Comparison of ENCODE assay signal across 1 cellular context in the genomic region with DNA sequence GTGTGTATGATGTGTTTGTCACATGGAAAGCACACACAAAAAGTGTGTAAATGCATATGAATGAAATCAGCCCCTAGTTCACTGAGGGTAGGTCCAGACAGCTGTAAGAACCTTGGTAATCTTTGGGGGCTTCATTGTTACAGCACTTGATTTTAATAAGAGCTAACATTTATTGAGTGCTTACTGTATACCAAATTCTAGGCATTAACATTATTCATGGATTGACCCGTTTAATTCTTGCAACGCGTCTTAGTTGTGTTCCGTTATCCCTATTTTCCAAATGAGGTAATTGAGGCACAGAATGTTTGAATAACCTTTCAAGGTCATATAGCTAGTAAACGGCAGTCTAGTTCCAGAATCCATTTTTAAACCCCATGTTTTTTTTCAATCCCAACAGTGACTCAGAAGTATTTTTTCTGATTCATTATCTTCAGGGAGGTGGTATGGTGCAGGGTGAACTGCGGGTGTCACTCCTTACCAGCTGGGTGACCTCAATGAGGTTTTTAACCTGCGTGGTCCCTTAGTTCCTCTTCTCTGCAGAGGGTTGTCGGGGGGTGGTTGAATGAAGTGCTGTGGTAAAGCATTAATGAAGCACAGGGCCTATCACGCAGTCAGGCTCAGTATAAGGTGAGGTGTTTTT.
TF ChIP-seq lines count a peak whose summit lies in the region.

No MANE protein-coding gene starts in this region.

TF ChIP-seq in K562, 482 proteins besides CTCF, POLR2A, EP300 and RAD21 (continued from another document):
- TF ChIP-seq, protein P1, sequence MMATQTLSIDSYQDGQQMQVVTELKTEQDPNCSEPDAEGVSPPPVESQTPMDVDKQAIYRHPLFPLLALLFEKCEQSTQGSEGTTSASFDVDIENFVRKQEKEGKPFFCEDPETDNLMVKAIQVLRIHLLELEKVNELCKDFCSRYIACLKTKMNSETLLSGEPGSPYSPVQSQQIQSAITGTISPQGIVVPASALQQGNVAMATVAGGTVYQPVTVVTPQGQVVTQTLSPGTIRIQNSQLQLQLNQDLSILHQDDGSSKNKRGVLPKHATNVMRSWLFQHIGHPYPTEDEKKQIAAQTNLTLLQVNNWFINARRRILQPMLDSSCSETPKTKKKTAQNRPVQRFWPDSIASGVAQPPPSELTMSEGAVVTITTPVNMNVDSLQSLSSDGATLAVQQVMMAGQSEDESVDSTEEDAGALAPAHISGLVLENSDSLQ (IDR thresholded peaks at IDR 0.05) = 0 out of 2 replicates have a peak, but pooled peaks have one; percentile 22
- TF ChIP-seq, protein P2, sequence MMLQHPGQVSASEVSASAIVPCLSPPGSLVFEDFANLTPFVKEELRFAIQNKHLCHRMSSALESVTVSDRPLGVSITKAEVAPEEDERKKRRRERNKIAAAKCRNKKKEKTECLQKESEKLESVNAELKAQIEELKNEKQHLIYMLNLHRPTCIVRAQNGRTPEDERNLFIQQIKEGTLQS (IDR thresholded peaks at IDR 0.05) = peak; percentile 39; the same call in 1 of the 2 replicates
- TF ChIP-seq, protein P2 (CRISPR knock-in tag; conservative IDR thresholded peaks at IDR 0.05) = no peak
- TF ChIP-seq FOSL1 (tag; conservative IDR thresholded peaks at IDR 0.05) (peak; percentile 55), MTA3 (IDR thresholded peaks at IDR 0.05; ENCODE audit: borderline replicate concordance) (no peak), ESRRA (IDR thresholded peaks at IDR 0.05; ENCODE audit: borderline replicate concordance, low read depth) (peak; percentile 88), ZFP36 (IDR thresholded peaks at IDR 0.05; ENCODE audit: low read depth, low read length, partially characterized antibody) (no peak), ZNF766 (CRISPR knock-in tag; conservative IDR thresholded peaks at IDR 0.05) (0 out of 2 replicates have a peak, but pooled peaks have one; percentile 51), ZBED1 (IDR thresholded peaks at IDR 0.05) (no peak), TEAD2 (tag; IDR thresholded peaks at IDR 0.05) (no peak), KDM1A (IDR thresholded peaks at IDR 0.05) (peak; percentile 61 to 69; a peak in 3 of 4 replicates), CBFA2T2 (conservative IDR thresholded peaks at IDR 0.05) (peak; percentile 34), ZNF232 (CRISPR knock-in tag; IDR thresholded peaks at IDR 0.05) (no peak), CBX8 (IDR thresholded peaks at IDR 0.05; ENCODE audit: borderline replicate concordance, extremely low read depth, low read depth, low read length, poor library complexity, severe bottlenecking) (no peak), ZNF384 (IDR thresholded peaks at IDR 0.05; ENCODE audit: low read depth, low read length) (0 out of 2 replicates have a peak, but pooled peaks have one; percentile 36), JUND (IDR thresholded peaks at IDR 0.05; ENCODE audit: borderline replicate concordance, low read depth, low read length) (0 out of 2 replicates have a peak, but pooled peaks have one; percentile 16), JUND (tag; IDR thresholded peaks at IDR 0.05; ENCODE audit: borderline replicate concordance, low read depth, low read length) (no peak), NCOA2 (IDR thresholded peaks at IDR 0.05; ENCODE audit: partially characterized antibody in 2 of 2) (no peak), RCOR1 (IDR thresholded peaks at IDR 0.05; ENCODE audit: borderline replicate concordance in 1 of 2, low read depth in 2 of 2, low read length in 2 of 2) (peak in 1 of 2 experiments; percentile 63; a peak in 2 of 4 replicates), ARID1B (IDR thresholded peaks at IDR 0.05) (0 out of 2 replicates have a peak, but pooled peaks have one; percentile 35), NFXL1 (CRISPR knock-in tag; IDR thresholded peaks at IDR 0.05) (no peak), NR2C1 (IDR thresholded peaks at IDR 0.05) (no peak), NR2C1 (tag; IDR thresholded peaks at IDR 0.05) (0 out of 2 replicates have a peak, but pooled peaks have one; percentile 23), NFE2 (IDR thresholded peaks at IDR 0.05; ENCODE audit: low read depth) (peak; percentile 77)
- TF ChIP-seq, protein P3, sequence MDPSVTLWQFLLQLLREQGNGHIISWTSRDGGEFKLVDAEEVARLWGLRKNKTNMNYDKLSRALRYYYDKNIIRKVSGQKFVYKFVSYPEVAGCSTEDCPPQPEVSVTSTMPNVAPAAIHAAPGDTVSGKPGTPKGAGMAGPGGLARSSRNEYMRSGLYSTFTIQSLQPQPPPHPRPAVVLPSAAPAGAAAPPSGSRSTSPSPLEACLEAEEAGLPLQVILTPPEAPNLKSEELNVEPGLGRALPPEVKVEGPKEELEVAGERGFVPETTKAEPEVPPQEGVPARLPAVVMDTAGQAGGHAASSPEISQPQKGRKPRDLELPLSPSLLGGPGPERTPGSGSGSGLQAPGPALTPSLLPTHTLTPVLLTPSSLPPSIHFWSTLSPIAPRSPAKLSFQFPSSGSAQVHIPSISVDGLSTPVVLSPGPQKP (CRISPR knock-in tag; IDR thresholded peaks at IDR 0.05) = no peak
- TF ChIP-seq, protein P4, sequence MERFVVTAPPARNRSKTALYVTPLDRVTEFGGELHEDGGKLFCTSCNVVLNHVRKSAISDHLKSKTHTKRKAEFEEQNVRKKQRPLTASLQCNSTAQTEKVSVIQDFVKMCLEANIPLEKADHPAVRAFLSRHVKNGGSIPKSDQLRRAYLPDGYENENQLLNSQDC (CRISPR knock-in tag; IDR thresholded peaks at IDR 0.05) = no peak
- TF ChIP-seq, protein P5, sequence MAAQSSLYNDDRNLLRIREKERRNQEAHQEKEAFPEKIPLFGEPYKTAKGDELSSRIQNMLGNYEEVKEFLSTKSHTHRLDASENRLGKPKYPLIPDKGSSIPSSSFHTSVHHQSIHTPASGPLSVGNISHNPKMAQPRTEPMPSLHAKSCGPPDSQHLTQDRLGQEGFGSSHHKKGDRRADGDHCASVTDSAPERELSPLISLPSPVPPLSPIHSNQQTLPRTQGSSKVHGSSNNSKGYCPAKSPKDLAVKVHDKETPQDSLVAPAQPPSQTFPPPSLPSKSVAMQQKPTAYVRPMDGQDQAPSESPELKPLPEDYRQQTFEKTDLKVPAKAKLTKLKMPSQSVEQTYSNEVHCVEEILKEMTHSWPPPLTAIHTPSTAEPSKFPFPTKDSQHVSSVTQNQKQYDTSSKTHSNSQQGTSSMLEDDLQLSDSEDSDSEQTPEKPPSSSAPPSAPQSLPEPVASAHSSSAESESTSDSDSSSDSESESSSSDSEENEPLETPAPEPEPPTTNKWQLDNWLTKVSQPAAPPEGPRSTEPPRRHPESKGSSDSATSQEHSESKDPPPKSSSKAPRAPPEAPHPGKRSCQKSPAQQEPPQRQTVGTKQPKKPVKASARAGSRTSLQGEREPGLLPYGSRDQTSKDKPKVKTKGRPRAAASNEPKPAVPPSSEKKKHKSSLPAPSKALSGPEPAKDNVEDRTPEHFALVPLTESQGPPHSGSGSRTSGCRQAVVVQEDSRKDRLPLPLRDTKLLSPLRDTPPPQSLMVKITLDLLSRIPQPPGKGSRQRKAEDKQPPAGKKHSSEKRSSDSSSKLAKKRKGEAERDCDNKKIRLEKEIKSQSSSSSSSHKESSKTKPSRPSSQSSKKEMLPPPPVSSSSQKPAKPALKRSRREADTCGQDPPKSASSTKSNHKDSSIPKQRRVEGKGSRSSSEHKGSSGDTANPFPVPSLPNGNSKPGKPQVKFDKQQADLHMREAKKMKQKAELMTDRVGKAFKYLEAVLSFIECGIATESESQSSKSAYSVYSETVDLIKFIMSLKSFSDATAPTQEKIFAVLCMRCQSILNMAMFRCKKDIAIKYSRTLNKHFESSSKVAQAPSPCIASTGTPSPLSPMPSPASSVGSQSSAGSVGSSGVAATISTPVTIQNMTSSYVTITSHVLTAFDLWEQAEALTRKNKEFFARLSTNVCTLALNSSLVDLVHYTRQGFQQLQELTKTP (IDR thresholded peaks at IDR 0.05; ENCODE audit: low read depth in 1 of 2, partially characterized antibody in 2 of 2) = peak in 1 of 2 experiments; percentile 20
- TF ChIP-seq, protein P6, sequence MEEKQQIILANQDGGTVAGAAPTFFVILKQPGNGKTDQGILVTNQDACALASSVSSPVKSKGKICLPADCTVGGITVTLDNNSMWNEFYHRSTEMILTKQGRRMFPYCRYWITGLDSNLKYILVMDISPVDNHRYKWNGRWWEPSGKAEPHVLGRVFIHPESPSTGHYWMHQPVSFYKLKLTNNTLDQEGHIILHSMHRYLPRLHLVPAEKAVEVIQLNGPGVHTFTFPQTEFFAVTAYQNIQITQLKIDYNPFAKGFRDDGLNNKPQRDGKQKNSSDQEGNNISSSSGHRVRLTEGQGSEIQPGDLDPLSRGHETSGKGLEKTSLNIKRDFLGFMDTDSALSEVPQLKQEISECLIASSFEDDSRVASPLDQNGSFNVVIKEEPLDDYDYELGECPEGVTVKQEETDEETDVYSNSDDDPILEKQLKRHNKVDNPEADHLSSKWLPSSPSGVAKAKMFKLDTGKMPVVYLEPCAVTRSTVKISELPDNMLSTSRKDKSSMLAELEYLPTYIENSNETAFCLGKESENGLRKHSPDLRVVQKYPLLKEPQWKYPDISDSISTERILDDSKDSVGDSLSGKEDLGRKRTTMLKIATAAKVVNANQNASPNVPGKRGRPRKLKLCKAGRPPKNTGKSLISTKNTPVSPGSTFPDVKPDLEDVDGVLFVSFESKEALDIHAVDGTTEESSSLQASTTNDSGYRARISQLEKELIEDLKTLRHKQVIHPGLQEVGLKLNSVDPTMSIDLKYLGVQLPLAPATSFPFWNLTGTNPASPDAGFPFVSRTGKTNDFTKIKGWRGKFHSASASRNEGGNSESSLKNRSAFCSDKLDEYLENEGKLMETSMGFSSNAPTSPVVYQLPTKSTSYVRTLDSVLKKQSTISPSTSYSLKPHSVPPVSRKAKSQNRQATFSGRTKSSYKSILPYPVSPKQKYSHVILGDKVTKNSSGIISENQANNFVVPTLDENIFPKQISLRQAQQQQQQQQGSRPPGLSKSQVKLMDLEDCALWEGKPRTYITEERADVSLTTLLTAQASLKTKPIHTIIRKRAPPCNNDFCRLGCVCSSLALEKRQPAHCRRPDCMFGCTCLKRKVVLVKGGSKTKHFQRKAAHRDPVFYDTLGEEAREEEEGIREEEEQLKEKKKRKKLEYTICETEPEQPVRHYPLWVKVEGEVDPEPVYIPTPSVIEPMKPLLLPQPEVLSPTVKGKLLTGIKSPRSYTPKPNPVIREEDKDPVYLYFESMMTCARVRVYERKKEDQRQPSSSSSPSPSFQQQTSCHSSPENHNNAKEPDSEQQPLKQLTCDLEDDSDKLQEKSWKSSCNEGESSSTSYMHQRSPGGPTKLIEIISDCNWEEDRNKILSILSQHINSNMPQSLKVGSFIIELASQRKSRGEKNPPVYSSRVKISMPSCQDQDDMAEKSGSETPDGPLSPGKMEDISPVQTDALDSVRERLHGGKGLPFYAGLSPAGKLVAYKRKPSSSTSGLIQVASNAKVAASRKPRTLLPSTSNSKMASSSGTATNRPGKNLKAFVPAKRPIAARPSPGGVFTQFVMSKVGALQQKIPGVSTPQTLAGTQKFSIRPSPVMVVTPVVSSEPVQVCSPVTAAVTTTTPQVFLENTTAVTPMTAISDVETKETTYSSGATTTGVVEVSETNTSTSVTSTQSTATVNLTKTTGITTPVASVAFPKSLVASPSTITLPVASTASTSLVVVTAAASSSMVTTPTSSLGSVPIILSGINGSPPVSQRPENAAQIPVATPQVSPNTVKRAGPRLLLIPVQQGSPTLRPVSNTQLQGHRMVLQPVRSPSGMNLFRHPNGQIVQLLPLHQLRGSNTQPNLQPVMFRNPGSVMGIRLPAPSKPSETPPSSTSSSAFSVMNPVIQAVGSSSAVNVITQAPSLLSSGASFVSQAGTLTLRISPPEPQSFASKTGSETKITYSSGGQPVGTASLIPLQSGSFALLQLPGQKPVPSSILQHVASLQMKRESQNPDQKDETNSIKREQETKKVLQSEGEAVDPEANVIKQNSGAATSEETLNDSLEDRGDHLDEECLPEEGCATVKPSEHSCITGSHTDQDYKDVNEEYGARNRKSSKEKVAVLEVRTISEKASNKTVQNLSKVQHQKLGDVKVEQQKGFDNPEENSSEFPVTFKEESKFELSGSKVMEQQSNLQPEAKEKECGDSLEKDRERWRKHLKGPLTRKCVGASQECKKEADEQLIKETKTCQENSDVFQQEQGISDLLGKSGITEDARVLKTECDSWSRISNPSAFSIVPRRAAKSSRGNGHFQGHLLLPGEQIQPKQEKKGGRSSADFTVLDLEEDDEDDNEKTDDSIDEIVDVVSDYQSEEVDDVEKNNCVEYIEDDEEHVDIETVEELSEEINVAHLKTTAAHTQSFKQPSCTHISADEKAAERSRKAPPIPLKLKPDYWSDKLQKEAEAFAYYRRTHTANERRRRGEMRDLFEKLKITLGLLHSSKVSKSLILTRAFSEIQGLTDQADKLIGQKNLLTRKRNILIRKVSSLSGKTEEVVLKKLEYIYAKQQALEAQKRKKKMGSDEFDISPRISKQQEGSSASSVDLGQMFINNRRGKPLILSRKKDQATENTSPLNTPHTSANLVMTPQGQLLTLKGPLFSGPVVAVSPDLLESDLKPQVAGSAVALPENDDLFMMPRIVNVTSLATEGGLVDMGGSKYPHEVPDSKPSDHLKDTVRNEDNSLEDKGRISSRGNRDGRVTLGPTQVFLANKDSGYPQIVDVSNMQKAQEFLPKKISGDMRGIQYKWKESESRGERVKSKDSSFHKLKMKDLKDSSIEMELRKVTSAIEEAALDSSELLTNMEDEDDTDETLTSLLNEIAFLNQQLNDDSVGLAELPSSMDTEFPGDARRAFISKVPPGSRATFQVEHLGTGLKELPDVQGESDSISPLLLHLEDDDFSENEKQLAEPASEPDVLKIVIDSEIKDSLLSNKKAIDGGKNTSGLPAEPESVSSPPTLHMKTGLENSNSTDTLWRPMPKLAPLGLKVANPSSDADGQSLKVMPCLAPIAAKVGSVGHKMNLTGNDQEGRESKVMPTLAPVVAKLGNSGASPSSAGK (IDR thresholded peaks at IDR 0.05) = 0 out of 2 replicates have a peak, but pooled peaks have one; percentile 8
- TF ChIP-seq, protein P7, sequence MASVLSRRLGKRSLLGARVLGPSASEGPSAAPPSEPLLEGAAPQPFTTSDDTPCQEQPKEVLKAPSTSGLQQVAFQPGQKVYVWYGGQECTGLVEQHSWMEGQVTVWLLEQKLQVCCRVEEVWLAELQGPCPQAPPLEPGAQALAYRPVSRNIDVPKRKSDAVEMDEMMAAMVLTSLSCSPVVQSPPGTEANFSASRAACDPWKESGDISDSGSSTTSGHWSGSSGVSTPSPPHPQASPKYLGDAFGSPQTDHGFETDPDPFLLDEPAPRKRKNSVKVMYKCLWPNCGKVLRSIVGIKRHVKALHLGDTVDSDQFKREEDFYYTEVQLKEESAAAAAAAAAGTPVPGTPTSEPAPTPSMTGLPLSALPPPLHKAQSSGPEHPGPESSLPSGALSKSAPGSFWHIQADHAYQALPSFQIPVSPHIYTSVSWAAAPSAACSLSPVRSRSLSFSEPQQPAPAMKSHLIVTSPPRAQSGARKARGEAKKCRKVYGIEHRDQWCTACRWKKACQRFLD (CRISPR knock-in tag; IDR thresholded peaks at IDR 0.05) = 0 out of 2 replicates have a peak, but pooled peaks have one; percentile 4
- TF ChIP-seq, protein P8, sequence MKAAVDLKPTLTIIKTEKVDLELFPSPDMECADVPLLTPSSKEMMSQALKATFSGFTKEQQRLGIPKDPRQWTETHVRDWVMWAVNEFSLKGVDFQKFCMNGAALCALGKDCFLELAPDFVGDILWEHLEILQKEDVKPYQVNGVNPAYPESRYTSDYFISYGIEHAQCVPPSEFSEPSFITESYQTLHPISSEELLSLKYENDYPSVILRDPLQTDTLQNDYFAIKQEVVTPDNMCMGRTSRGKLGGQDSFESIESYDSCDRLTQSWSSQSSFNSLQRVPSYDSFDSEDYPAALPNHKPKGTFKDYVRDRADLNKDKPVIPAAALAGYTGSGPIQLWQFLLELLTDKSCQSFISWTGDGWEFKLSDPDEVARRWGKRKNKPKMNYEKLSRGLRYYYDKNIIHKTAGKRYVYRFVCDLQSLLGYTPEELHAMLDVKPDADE (conservative IDR thresholded peaks at IDR 0.05; ENCODE audit: control insufficient read depth, low read depth, low read length) = no peak
